ENCODE assay signal across 21 cellular contexts in genomic region chr2:101286684-101287083, GRCh38.
"Had no signal": no experiment of that assay in that cellular context is flagged by ENCODE, and none has a peak within 500 bp of the region (broad histone marks: within the 10 kb centered on the region; RNA-seq: fewer than 3 reads in every experiment).

No MANE protein-coding gene starts in this region.

- H3K36me3 ChIP-seq: uterus had no signal

- H3K27me3 ChIP-seq: cardiac muscle cell, foreskin keratinocyte, left lung, pancreas, transverse colon, uterus had no signal

- DNase-seq: activated B cell treated with CpG ODN at 0.5 μM for 24 hours; activated CD4-positive, alpha-beta T cell treated with anti-CD3 and anti-CD28 coated beads for 36 hours; activated CD4-positive, alpha-beta T cell treated with anti-CD3 and anti-CD28 coated beads, Interleukin-2, amount 50 U/mL, for 4 hours; activated gamma-delta T cell; activated naive CD8-positive, alpha-beta T cell treated with anti-CD3 and anti-CD28 coated beads, Interleukin-2, amount 10 ng/mL, durations not matched to agents 7 days and 5 days; amygdala; effector CD4-positive, alpha-beta T cell; foreskin keratinocyte; immature natural killer cell; left lung; pancreas; right cardiac atrium; stimulated activated CD4-positive, alpha-beta T cell treated with anti-CD3 and anti-CD28 coated beads, Interleukin-12 subunit alpha, Interleukin-12 subunit beta, amount 100 ng/mL, for 4 hours; transverse colon; uterus had no signal

- H3K9me3 Mint-ChIP-seq: activated B cell treated with CpG ODN at 0.5 μM for 24 hours; activated naive CD8-positive, alpha-beta T cell treated with anti-CD3 and anti-CD28 coated beads, Interleukin-2, amount 10 ng/mL, durations not matched to agents 7 days and 5 days; activated T-helper 1 cell treated with anti-CD3 and anti-CD28 coated beads, Interleukin-12 subunit alpha, Interleukin-12 subunit beta, Interleukin-2, Interleukin-4 antibody, amounts not matched to agents 30 ng/mL and 10 ng/mL and 1 ng/mL, durations not matched to agents 14 hours and 24 hours and 36 hours; dendritic cell treated with granulocyte-macrophage colony-stimulating factor and Interleukin-4, amounts not matched to agents 40 ng/mL and 50 ng/mL, for 4 days; immature natural killer cell; mesothelial cell of epicardium; nephron; T-helper 1 cell treated with Interleukin-12 subunit alpha and Interleukin-12 subunit beta and Interleukin-4 antibody, amounts not matched to agents 30 μg/mL and 1 μg/mL, for 36 hours had no signal

- H3K4me3 ChIP-seq: cardiac muscle cell, left lung, pancreas, transverse colon, uterus had no signal

- H3K4me3 Mint-ChIP-seq: activated B cell treated with CpG ODN at 0.5 μM for 24 hours; activated CD4-positive, alpha-beta T cell treated with anti-CD3 and anti-CD28 coated beads for 36 hours; activated naive CD8-positive, alpha-beta T cell treated with anti-CD3 and anti-CD28 coated beads, Interleukin-2, amount 10 ng/mL, durations not matched to agents 7 days and 5 days; activated T-helper 1 cell treated with anti-CD3 and anti-CD28 coated beads, Interleukin-12 subunit alpha, Interleukin-12 subunit beta, Interleukin-2, Interleukin-4 antibody, amounts not matched to agents 30 ng/mL and 10 ng/mL and 1 ng/mL, durations not matched to agents 14 hours and 24 hours and 36 hours; dendritic cell treated with granulocyte-macrophage colony-stimulating factor and Interleukin-4, amounts not matched to agents 40 ng/mL and 50 ng/mL, for 4 days; immature natural killer cell; mesothelial cell of epicardium; nephron; T-helper 1 cell treated with Interleukin-12 subunit alpha and Interleukin-12 subunit beta and Interleukin-4 antibody, amounts not matched to agents 30 μg/mL and 1 μg/mL, for 36 hours had no signal

- ATAC-seq: activated CD4-positive, alpha-beta T cell treated with anti-CD3 and anti-CD28 coated beads for 36 hours; foreskin keratinocyte; left lung; pancreas; right cardiac atrium had no signal

- H3K4me1 Mint-ChIP-seq: activated B cell treated with CpG ODN at 0.5 μM for 24 hours, mesothelial cell of epicardium had no signal

- H3K27me3 Mint-ChIP-seq: activated B cell treated with CpG ODN at 0.5 μM for 24 hours; activated CD4-positive, alpha-beta T cell treated with anti-CD3 and anti-CD28 coated beads for 36 hours; activated naive CD8-positive, alpha-beta T cell treated with anti-CD3 and anti-CD28 coated beads, Interleukin-2, amount 10 ng/mL, durations not matched to agents 7 days and 5 days; dendritic cell treated with granulocyte-macrophage colony-stimulating factor and Interleukin-4, amounts not matched to agents 40 ng/mL and 50 ng/mL, for 4 days had no signal

- H3K27ac ChIP-seq: cardiac muscle cell, foreskin keratinocyte, left lung, pancreas, transverse colon, uterus had no signal

- H3K4me1 ChIP-seq: foreskin keratinocyte, left lung, pancreas, transverse colon, uterus had no signal

- H3K27ac Mint-ChIP-seq: activated B cell treated with CpG ODN at 0.5 μM for 24 hours; activated CD4-positive, alpha-beta T cell treated with anti-CD3 and anti-CD28 coated beads for 36 hours; activated naive CD8-positive, alpha-beta T cell treated with anti-CD3 and anti-CD28 coated beads, Interleukin-2, amount 10 ng/mL, durations not matched to agents 7 days and 5 days; activated T-helper 1 cell treated with anti-CD3 and anti-CD28 coated beads, Interleukin-12 subunit alpha, Interleukin-12 subunit beta, Interleukin-2, Interleukin-4 antibody, amounts not matched to agents 30 ng/mL and 10 ng/mL and 1 ng/mL, durations not matched to agents 14 hours and 24 hours and 36 hours; dendritic cell treated with granulocyte-macrophage colony-stimulating factor and Interleukin-4, amounts not matched to agents 40 ng/mL and 50 ng/mL, for 4 days; mesothelial cell of epicardium; nephron; T-helper 1 cell treated with Interleukin-12 subunit alpha and Interleukin-12 subunit beta and Interleukin-4 antibody, amounts not matched to agents 30 μg/mL and 1 μg/mL, for 36 hours had no signal

- H3K9me3 ChIP-seq: left lung, pancreas, transverse colon, uterus had no signal
